Comparison of ENCODE assay signal across 12 cellular contexts in the genomic region with DNA sequence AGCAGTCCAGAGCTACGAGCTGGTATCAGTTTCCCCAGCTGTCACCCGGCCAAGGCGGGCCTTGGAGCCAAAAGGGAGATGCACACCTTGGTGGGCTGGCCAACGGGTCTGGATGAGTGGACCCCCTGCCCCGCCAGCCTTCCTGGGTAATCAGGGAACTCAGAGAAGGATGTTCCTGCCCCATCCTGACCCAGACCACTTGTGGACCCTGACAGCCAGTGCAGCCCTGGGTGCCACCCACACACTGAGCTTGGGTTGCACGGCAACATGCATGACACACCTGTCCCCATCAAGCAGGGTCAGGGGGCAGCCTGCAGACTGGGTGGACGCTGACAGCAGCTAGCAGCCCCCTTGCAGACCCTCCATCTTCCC. TPM values are rescaled to one million over a fixed set of nuclear protein-coding genes. Genes with fewer than 3 reads are reported as not detected.
DNase-seq lines count a peak whose midpoint lies in the region; ATAC-seq and TF ChIP-seq lines count a peak whose summit lies in the region.
"Had no signal": no experiment of that assay in that cellular context is flagged by ENCODE, and none has a peak within 500 bp of the region (broad histone marks: within the 10 kb centered on the region; RNA-seq: fewer than 3 reads in every experiment).

No MANE protein-coding gene starts in this region.

- H4K20me1 ChIP-seq in SK-N-SH (ENCODE audit: insufficient read depth): peaks cover 9% of the 10 kb centered on the region; the same call in 1 of the 2 replicates

- no peaks in the 10 kb centered on the region for H3K9me3 ChIP-seq in SK-N-SH

- no peaks in the 10 kb centered on the region for H3F3A ChIP-seq in SK-N-SH (replicated peaks; ENCODE audit: insufficient read depth)

- peaks cover 41% of the 10 kb centered on the region for H3K27me3 Mint-ChIP-seq in activated T-cell treated with anti-CD3 and anti-CD28 coated beads, Interleukin-2, amount 50 U/mL, for 4 hours (ENCODE audit: low read depth)
- H3K27me3 Mint-ChIP-seq in activated CD4-positive, alpha-beta memory T cell treated with anti-CD3 and anti-CD28 coated beads for 36 hours: peaks cover 27% of the 10 kb centered on the region
- H3K27me3 Mint-ChIP-seq in glutamatergic neuron (ENCODE audit: unreplicated experiment): peaks cover 33% of the 10 kb centered on the region
- peaks cover 38 to 50% of the 10 kb centered on the region in 2 donors for H3K27me3 Mint-ChIP-seq in stimulated activated naive B cell treated with anti-CD40 and anti-IgM and Interleukin-4, amounts not matched to agents 10 μg/mL and 1 μg/mL and 100 μg/mL, for 72 hours

- no peak for TF ChIP-seq RAD21 in SK-N-SH (IDR thresholded peaks at IDR 0.05; ENCODE audit: low read length)

- H3K4me1 ChIP-seq in SK-N-SH (ENCODE audit: control insufficient read depth in 1 of 2, insufficient read depth in 2 of 2, low read depth in 1 of 2, low read length in 1 of 2): peaks cover 20 to 39% of the 10 kb centered on the region in 2 experiments

- no peak overlapping the region for H3K9ac ChIP-seq in SK-N-SH

- peaks cover 34% of the 10 kb centered on the region for H3K79me2 ChIP-seq in SK-N-SH (ENCODE audit: insufficient read depth)

- no peak overlapping the region for H3K4me3 ChIP-seq in SK-N-SH (ENCODE audit: low read depth in 2 of 2, low read length in 1 of 2)

- H3K36me3 Mint-ChIP-seq in activated T-cell treated with anti-CD3 and anti-CD28 coated beads, Interleukin-2, amount 50 U/mL, for 4 hours (ENCODE audit: insufficient read depth): peaks cover 4% of the 10 kb centered on the region
- H3K36me3 Mint-ChIP-seq in activated CD4-positive, alpha-beta memory T cell treated with anti-CD3 and anti-CD28 coated beads for 36 hours: no peaks in the 10 kb centered on the region
- no peaks in the 10 kb centered on the region for H3K36me3 Mint-ChIP-seq in glutamatergic neuron (ENCODE audit: unreplicated experiment)
- peaks cover 5 to 8% of the 10 kb centered on the region in 2 donors for H3K36me3 Mint-ChIP-seq in stimulated activated naive B cell treated with anti-CD40 and anti-IgM and Interleukin-4, amounts not matched to agents 10 μg/mL and 1 μg/mL and 100 μg/mL, for 72 hours

- H3K9me3 Mint-ChIP-seq in activated T-cell treated with anti-CD3 and anti-CD28 coated beads, Interleukin-2, amount 50 U/mL, for 4 hours: no peaks in the 10 kb centered on the region
- H3K9me3 Mint-ChIP-seq in activated CD4-positive, alpha-beta memory T cell treated with anti-CD3 and anti-CD28 coated beads for 36 hours: no peaks in the 10 kb centered on the region
- peaks cover 17% of the 10 kb centered on the region for H3K9me3 Mint-ChIP-seq in glutamatergic neuron (ENCODE audit: unreplicated experiment)
- H3K9me3 Mint-ChIP-seq in stimulated activated naive B cell treated with anti-CD40 and anti-IgM and Interleukin-4, amounts not matched to agents 10 μg/mL and 1 μg/mL and 100 μg/mL, for 72 hours: no peaks in the 10 kb centered on the region

- DNase-seq in activated T-cell treated with anti-CD3 and anti-CD28 coated beads, Interleukin-2, amount 50 U/mL, for 4 hours: no peak
- DNase-seq in activated T-cell treated with anti-CD3 and anti-CD28 coated beads, Interleukin-2, amount 50 U/mL, for 48 hours: no peak
- no peak for DNase-seq in activated CD4-positive, alpha-beta memory T cell treated with anti-CD3 and anti-CD28 coated beads for 36 hours
- DNase-seq in glutamatergic neuron (no peak), NCI-H226 (no peak), SK-N-SH (no peak)
- no peak for DNase-seq in stimulated activated naive B cell treated with anti-CD40 and anti-IgM and Interleukin-4, amounts not matched to agents 10 μg/mL and 1 μg/mL and 100 μg/mL, for 72 hours
- DNase-seq: activated naive CD4-positive, alpha-beta T cell treated with Interleukin-2 at 50 U/mL for 16 hours had no signal

- no peaks in the 10 kb centered on the region for H3K36me3 ChIP-seq in SK-N-SH (replicated peaks in 1 of 2; ENCODE audit: control insufficient read depth in 1 of 2, insufficient read depth in 2 of 2, low read length in 1 of 2)

- H3K4me2 ChIP-seq in SK-N-SH: no peak overlapping the region

- H3K27me3 ChIP-seq in SK-N-SH (ENCODE audit: insufficient read depth): peaks cover 39% of the 10 kb centered on the region

- H3K27ac ChIP-seq in SK-N-SH (ENCODE audit: low read depth in 2 of 2, low read length in 1 of 2): no peak overlapping the region

- H3K4me3 Mint-ChIP-seq in activated T-cell treated with anti-CD3 and anti-CD28 coated beads, Interleukin-2, amount 50 U/mL, for 4 hours: peak overlapping the region; percentile 97
- H3K4me3 Mint-ChIP-seq in activated CD4-positive, alpha-beta memory T cell treated with anti-CD3 and anti-CD28 coated beads for 36 hours: peak overlapping the region; percentile 82
- peak overlapping the region; percentile 99 for H3K4me3 Mint-ChIP-seq in glutamatergic neuron (ENCODE audit: unreplicated experiment)
- H3K4me3 Mint-ChIP-seq in stimulated activated naive B cell treated with anti-CD40 and anti-IgM and Interleukin-4, amounts not matched to agents 10 μg/mL and 1 μg/mL and 100 μg/mL, for 72 hours: peak overlapping the region; percentile 93 to 97

- POLR2A ChIA-PET in activated CD4-positive, alpha-beta memory T cell treated with anti-CD3 and anti-CD28 coated beads for 36 hours (lab: Charles Lee): interaction anchor here (0.6 kb wide), 1 partner anchor 93 kb away, joined by 3 read pairs; no protein-coding TSS in a partner anchor
- POLR2A ChIA-PET in SK-N-SH (lab: Yijun Ruan, JAX): no interaction called here

- H3K9me2 ChIP-seq in SK-N-SH: no peaks in the 10 kb centered on the region

- WGBS in SK-N-SH (ENCODE audit: low lambda C conversion rate): 75% methylated on average over 2 of the region's 7 CpGs

- no peak for ATAC-seq in activated T-cell treated with anti-CD3 and anti-CD28 coated beads, Interleukin-2, amount 50 U/mL, for 4 hours
- no peak for ATAC-seq in stimulated activated naive B cell treated with anti-CD40 and anti-IgM and Interleukin-4, amounts not matched to agents 10 μg/mL and 1 μg/mL and 100 μg/mL, for 72 hours (replicated peaks)
- no peak for ATAC-seq in GM19452 (IDR thresholded peaks at IDR 0.05; ENCODE audit: unreplicated experiment)
- ATAC-seq: sciatic nerve had no signal

- no peak overlapping the region; the same call in 1 of the 2 replicates for H2AFZ ChIP-seq in SK-N-SH (ENCODE audit: low read depth)

- CTCF ChIA-PET in activated CD4-positive, alpha-beta memory T cell treated with anti-CD3 and anti-CD28 coated beads for 36 hours (lab: Charles Lee): interaction anchor here (1.9 kb wide), 1 partner anchor 9 kb away, joined by 6 read pairs; the partner anchor contains the start of gene SLC25A1
- CTCF ChIA-PET in SK-N-SH (lab: Yijun Ruan, JAX): interaction anchor here (1.3 to 1.8 kb wide), 2 partner anchors 10 to 25 kb away, joined by 3 to 7 read pairs; partner anchors contain the start of gene ESS2

- no peak for TF ChIP-seq EP300 in SK-N-SH (IDR thresholded peaks at IDR 0.05; ENCODE audit: borderline replicate concordance in 1 of 2, low read depth in 1 of 2, low read length in 1 of 2)

- H3K4me1 Mint-ChIP-seq in activated T-cell treated with anti-CD3 and anti-CD28 coated beads, Interleukin-2, amount 50 U/mL, for 4 hours (ENCODE audit: low read depth): peaks cover 31% of the 10 kb centered on the region
- peaks cover 35% of the 10 kb centered on the region for H3K4me1 Mint-ChIP-seq in activated CD4-positive, alpha-beta memory T cell treated with anti-CD3 and anti-CD28 coated beads for 36 hours (ENCODE audit: low read depth)
- H3K4me1 Mint-ChIP-seq in glutamatergic neuron (ENCODE audit: low read depth, unreplicated experiment): peaks cover 13% of the 10 kb centered on the region
- peaks cover 38 to 62% of the 10 kb centered on the region in 2 donors for H3K4me1 Mint-ChIP-seq in stimulated activated naive B cell treated with anti-CD40 and anti-IgM and Interleukin-4, amounts not matched to agents 10 μg/mL and 1 μg/mL and 100 μg/mL, for 72 hours

- H3K27ac Mint-ChIP-seq in activated CD4-positive, alpha-beta memory T cell treated with anti-CD3 and anti-CD28 coated beads for 36 hours: no peak overlapping the region
- H3K27ac Mint-ChIP-seq in glutamatergic neuron (ENCODE audit: unreplicated experiment): no peak overlapping the region
- no peak overlapping the region for H3K27ac Mint-ChIP-seq in stimulated activated naive B cell treated with anti-CD40 and anti-IgM and Interleukin-4, amounts not matched to agents 10 μg/mL and 1 μg/mL and 100 μg/mL, for 72 hours

- intact Hi-C loops in activated CD4-positive, alpha-beta memory T cell treated with anti-CD3 and anti-CD28 coated beads for 36 hours (cut with micrococcal nuclease): no loop called here

- TF ChIP-seq CTCF in glutamatergic neuron (IDR thresholded peaks at IDR 0.05; ENCODE audit: partially characterized antibody, unreplicated experiment) (no peak), SK-N-SH (IDR thresholded peaks at IDR 0.05) (no peak)

RNA-seq across cellular contexts. Expression of gene SLC25A1, which starts 8.6 kb away (rescaled TPM):
- total RNA-seq in activated T-cell treated with anti-CD3 and anti-CD28 coated beads, Interleukin-2, amount 50 U/mL, for 4 hours: 10 to 100 TPM; 31.7 to 36.6 (median 34.1) TPM
- total RNA-seq in activated CD4-positive, alpha-beta memory T cell treated with anti-CD3 and anti-CD28 coated beads for 36 hours: 10 to 100 TPM; 62.9 to 67.4 TPM
- 54.8 TPM for total RNA-seq in glutamatergic neuron (ENCODE audit: unreplicated experiment)
- 34.2 and 44.7 TPM in 2 replicates for polyA plus RNA-seq in SK-N-SH (2012; rRNA removed)
- 26.4 and 39.5 TPM in 2 replicates for polyA plus RNA-seq in SK-N-SH (2012; cell fraction: cytosol; rRNA removed)
- polyA plus RNA-seq in SK-N-SH (2012; cell fraction: nucleus; rRNA removed): 55.0 and 79.5 TPM in 2 replicates

RNA-seq across cellular contexts. Expression of gene GSC2, which starts 19.8 kb away (rescaled TPM):
- total RNA-seq in activated T-cell treated with anti-CD3 and anti-CD28 coated beads, Interleukin-2, amount 50 U/mL, for 4 hours: not detected
- not detected for total RNA-seq in activated CD4-positive, alpha-beta memory T cell treated with anti-CD3 and anti-CD28 coated beads for 36 hours
- not detected for total RNA-seq in glutamatergic neuron (ENCODE audit: unreplicated experiment)
- not detected in 2 replicates for polyA plus RNA-seq in SK-N-SH (2012; rRNA removed)
- polyA plus RNA-seq in SK-N-SH (2012; cell fraction: cytosol; rRNA removed): not detected in 2 replicates
- polyA plus RNA-seq in SK-N-SH (2012; cell fraction: nucleus; rRNA removed): not detected in 2 replicates
- total RNA-seq: sciatic nerve had no signal
- polyA plus RNA-seq: esophagus had no signal

RNA-seq across cellular contexts. Expression of gene ESS2, which starts 25.5 kb away (rescaled TPM):
- total RNA-seq in activated T-cell treated with anti-CD3 and anti-CD28 coated beads, Interleukin-2, amount 50 U/mL, for 4 hours: 10 to 100 TPM; 21.8 to 22.5 (median 22.0) TPM
- 10 to 100 TPM; 13.7 to 15.5 TPM for total RNA-seq in activated CD4-positive, alpha-beta memory T cell treated with anti-CD3 and anti-CD28 coated beads for 36 hours
- 20.4 TPM for total RNA-seq in glutamatergic neuron (ENCODE audit: unreplicated experiment)
- polyA plus RNA-seq in SK-N-SH (2012; rRNA removed): 14.5 and 15.4 TPM in 2 replicates
- 6.6 and 10.1 TPM in 2 replicates for polyA plus RNA-seq in SK-N-SH (2012; cell fraction: cytosol; rRNA removed)
- 22.4 and 27.9 TPM in 2 replicates for polyA plus RNA-seq in SK-N-SH (2012; cell fraction: nucleus; rRNA removed)

RNA-seq across cellular contexts. Expression of gene TSSK2, which starts 38.8 kb away (rescaled TPM):
- total RNA-seq in activated T-cell treated with anti-CD3 and anti-CD28 coated beads, Interleukin-2, amount 50 U/mL, for 4 hours: not detected
- not detected for total RNA-seq in activated CD4-positive, alpha-beta memory T cell treated with anti-CD3 and anti-CD28 coated beads for 36 hours
- total RNA-seq in glutamatergic neuron (ENCODE audit: unreplicated experiment): not detected
- not detected in 2 replicates for polyA plus RNA-seq in SK-N-SH (2012; rRNA removed)
- not detected in 2 replicates for polyA plus RNA-seq in SK-N-SH (2012; cell fraction: cytosol; rRNA removed)
- not detected in 2 replicates for polyA plus RNA-seq in SK-N-SH (2012; cell fraction: nucleus; rRNA removed)
- total RNA-seq: lower leg skin, sciatic nerve had no signal

RNA-seq across cellular contexts. Expression of gene DGCR2, which starts 47.7 kb away (rescaled TPM):
- 10 to 100 TPM; 25.8 to 27.7 (median 27.0) TPM for total RNA-seq in activated T-cell treated with anti-CD3 and anti-CD28 coated beads, Interleukin-2, amount 50 U/mL, for 4 hours
- total RNA-seq in activated CD4-positive, alpha-beta memory T cell treated with anti-CD3 and anti-CD28 coated beads for 36 hours: 10 to 100 TPM; 17.4 to 17.6 TPM
- total RNA-seq in glutamatergic neuron (ENCODE audit: unreplicated experiment): 68.7 TPM
- polyA plus RNA-seq in SK-N-SH (2012; rRNA removed): 21.5 and 30.4 TPM in 2 replicates
- polyA plus RNA-seq in SK-N-SH (2012; cell fraction: cytosol; rRNA removed): 15.1 and 23.8 TPM in 2 replicates
- polyA plus RNA-seq in SK-N-SH (2012; cell fraction: nucleus; rRNA removed): 30.5 and 30.9 TPM in 2 replicates
